8 cellular contexts compared by ENCODE assay signal in genomic region chr9:133347985-133348762, GRCh38.
DNase-seq lines count a peak whose midpoint lies in the region; ATAC-seq and TF ChIP-seq lines count a peak whose summit lies in the region.

Gene MED22, minus strand, starts transcription at chr9:133348131. Its CDS starts 1,469 bp downstream, at chr9:133346662.
Gene RPL7A, plus strand, starts transcription at chr9:133348218. Its CDS starts 26 bp downstream, at chr9:133348244.

- H3K9ac ChIP-seq in iPS-20b (ENCODE audit: low read depth, low read length), result peak within 1 kb of the TSS; percentile 100

- DNase-seq in 8988T, result peak; percentile 87
- DNase-seq in NCI-H2196 treated with DMSO at 0.1 percent for 48 hours (lab: John Stamatoyannopoulos, UW; ENCODE audit: unreplicated experiment), result peak; percentile 89
- peak; percentile 94 to 98 for DNase-seq in T47D (ENCODE audit: low read depth in 1 of 2, low spot score in 1 of 2)

- ATAC-seq in GM18520 (IDR thresholded peaks at IDR 0.05; ENCODE audit: unreplicated experiment) (peak; percentile 58), HG03108 (IDR thresholded peaks at IDR 0.05; ENCODE audit: unreplicated experiment) (peak; percentile 73)

- in situ Hi-C loops in T47D (cut with HindIII; ENCODE audit: low pct_unique_long_range_greater_than_20kb, low sequenced_read_pairs), result no loop called here

- peaks cover 81% of the 10 kb centered on the region for H3K36me3 ChIP-seq in iPS-20b (ENCODE audit: insufficient read depth, low read depth, low read length)

- no peaks in the 10 kb centered on the region for H3K4me1 ChIP-seq in iPS-20b (ENCODE audit: insufficient read depth, low read length)

- H3K9me3 ChIP-seq in iPS-20b (ENCODE audit: insufficient read depth, low read depth, low read length), result no peaks in the 10 kb centered on the region

- H3K27ac ChIP-seq in VCaP (peak within 1 kb of the TSS; percentile 98), iPS-20b (ENCODE audit: low read length) (peak within 1 kb of the TSS; percentile 94), skin epidermis (peak within 1 kb of the TSS; percentile 75 to 99 (median 95))

- no peak for TF ChIP-seq CTCF in VCaP (conservative IDR thresholded peaks at IDR 0.05)

- H3K4me3 ChIP-seq in iPS-20b (ENCODE audit: low read length) (peak within 1 kb of the TSS; percentile 87), skin epidermis (peak within 1 kb of the TSS; percentile 61 to 99 (median 89))

- H3K27me3 ChIP-seq in iPS-20b (ENCODE audit: insufficient read depth, low read length), result no peaks in the 10 kb centered on the region

Comparison
In these comparisons a context has a peak if more than half of its experiments do, and no peak if none do; other contexts are left out.
1. Peak in every context shown above with its lines: DNase-seq, ATAC-seq, H3K4me3 ChIP-seq and H3K27ac ChIP-seq.